Comparison of ENCODE assay signal across 9 cellular contexts in genomic region chr19:53881482-53882390, GRCh38. TPM values are rescaled to one million over a fixed set of nuclear protein-coding genes. Genes with fewer than 3 reads are reported as not detected.
A peak's percentile ranks its signal among the peaks of the same experiment; 100 is the strongest.
DNase-seq lines count a peak whose midpoint lies in the region; ATAC-seq and TF ChIP-seq lines count a peak whose summit lies in the region.
"Had no signal": no experiment of that assay in that cellular context is flagged by ENCODE, and none has a peak within 500 bp of the region (broad histone marks: within the 10 kb centered on the region; RNA-seq: fewer than 3 reads in every experiment).

Gene PRKCG, plus strand, starts transcription at chr19:53882197. Its CDS starts 298 bp downstream, at chr19:53882495.

- no peak for ATAC-seq in heart right ventricle

- H3K27me3 ChIP-seq in NT2/D1 (ENCODE audit: insufficient read depth, insufficient read length) (peaks cover 38% of the 10 kb centered on the region), heart right ventricle (peaks cover 15 to 68% (median 62%) of the 10 kb centered on the region in 7 donors)

- intact Hi-C loops in heart right ventricle (cut with DNase I) = loop anchor here in 2 of 10 donors (5.0 kb wide), 1 partner anchor 39 kb away; no protein-coding TSS in a partner anchor

- peak; percentile 48 for TF ChIP-seq CTCF in GM12864 (IDR thresholded peaks at IDR 0.05; ENCODE audit: low read depth, low read length, missing control alignments)
- TF ChIP-seq CTCF in heart right ventricle (IDR thresholded peaks at IDR 0.05) = peak in 8 of 9 donors; percentile 29 to 69 (median 58)
- TF ChIP-seq CTCF in retinal pigment epithelial cell (conservative IDR thresholded peaks at IDR 0.05; ENCODE audit: low read depth, low read length) = peak; percentile 56

- H3K27ac ChIP-seq in heart right ventricle = no peak within 1 kb of the TSS

- in situ Hi-C loops in ACHN (cut with HindIII; ENCODE audit: low pct_ligation_motif_present, low pct_unique_long_range_greater_than_20kb, low sequenced_read_pairs) = no loop called here

- H3K9me3 ChIP-seq in NT2/D1 (ENCODE audit: insufficient read depth, low read length) (no peaks in the 10 kb centered on the region), heart right ventricle (no peaks in the 10 kb centered on the region)

- WGBS in heart right ventricle, 2 donors = 3 to 4% methylated on average over 42 to 49 of the region's 49 CpGs

- DNase-seq in GM12864 (ENCODE audit: low read depth) = no peak
- DNase-seq in NT2/D1 (ENCODE audit: low read depth, low spot score) = no peak
- DNase-seq in activated gamma-delta T cell treated with anti-CD3 and anti-CD28 coated beads, Interleukin-2, amount 50 U/mL, for 16 hours (ENCODE audit: low read depth) = peak; percentile 36
- DNase-seq in heart right ventricle = peak in 1 of 2 donors; percentile 43
- DNase-seq in retinal pigment epithelial cell (ENCODE audit: low read depth) = no peak
- DNase-seq in NCI-H2029 treated with DMSO at 0.1 percent for 48 hours (lab: John Stamatoyannopoulos, UW) = no peak
- no peak for DNase-seq in T1000 (lab: John Stamatoyannopoulos, UW)
- no peak for DNase-seq in ACHN

- peak within 1 kb of the TSS; percentile 29 for H3K4me3 ChIP-seq in GM12864 (ENCODE audit: low read depth, low read length)
- H3K4me3 ChIP-seq in NT2/D1 (ENCODE audit: insufficient read length, low read depth) = peak within 1 kb of the TSS; percentile 34
- peak within 1 kb of the TSS in 9 of 10 donors; percentile 22 to 54 (median 45) for H3K4me3 ChIP-seq in heart right ventricle
- H3K4me3 ChIP-seq in retinal pigment epithelial cell (ENCODE audit: low read length) = peak within 1 kb of the TSS; percentile 42

- no peaks in the 10 kb centered on the region for H3K36me3 ChIP-seq in NT2/D1 (ENCODE audit: insufficient read depth, insufficient read length, low read length)
- peaks cover 0 to under 1% (median 0%) of the 10 kb centered on the region in 9 donors for H3K36me3 ChIP-seq in heart right ventricle

- H3K9ac ChIP-seq in NT2/D1 (ENCODE audit: insufficient read length, low read depth) = peak within 1 kb of the TSS; percentile 67

- H3K4me1 ChIP-seq in NT2/D1 (ENCODE audit: insufficient read depth, insufficient read length) (peaks cover 6% of the 10 kb centered on the region), heart right ventricle (peaks cover 5 to 38% (median 21%) of the 10 kb centered on the region in 9 donors)

RNA-seq across cellular contexts. Expression of gene PRKCG, which starts in this region (rescaled TPM):
- total RNA-seq in heart right ventricle = not detected
- polyA plus RNA-seq in heart right ventricle = under 1 TPM in 1 of 2 donors, not detected in 1; 0.07 TPM
- total RNA-seq: T-helper 2 cell treated with Interferon-gamma antibody and Interleukin-4, amounts not matched to agents 100 ng/mL and 5 ng/mL, for 36 hours had no signal
